Comparison of ENCODE assay signal across 16 cellular contexts in the genomic region with DNA sequence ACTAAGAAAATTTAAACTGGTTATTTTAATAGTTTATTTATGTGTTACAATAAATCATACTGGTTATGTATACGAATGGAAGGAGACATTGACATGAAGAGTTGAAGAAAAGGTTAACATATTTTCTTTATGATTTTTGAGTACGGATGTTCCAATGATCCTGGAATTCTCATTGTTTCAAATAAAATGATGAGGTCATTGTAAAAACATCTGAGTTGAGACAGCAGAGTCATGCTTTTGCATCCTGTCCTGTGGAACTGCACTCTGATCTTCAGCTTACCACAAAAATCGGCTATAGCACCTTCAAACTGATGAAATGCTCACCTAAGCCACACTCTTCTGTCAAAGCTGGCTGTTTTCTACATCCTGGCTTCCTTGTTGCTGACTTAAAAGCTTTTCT.
DNase-seq lines count a peak whose midpoint lies in the region; ATAC-seq, FAIRE-seq and TF ChIP-seq lines count a peak whose summit lies in the region.
"Had no signal": no experiment of that assay in that cellular context is flagged by ENCODE, and none has a peak within 500 bp of the region (broad histone marks: within the 10 kb centered on the region; RNA-seq: fewer than 3 reads in every experiment).

No MANE protein-coding gene starts in this region.

- peak; percentile 60 for FAIRE-seq in H54 (lab: Jason Lieb, UNC)

- H3K27me3 Mint-ChIP-seq in T-helper 17 cell: peaks cover 22% of the 10 kb centered on the region

- peak overlapping the region; percentile 39 to 90; a peak in 3 of 4 replicates for H3K27ac ChIP-seq in SK-N-SH (ENCODE audit: low read depth in 2 of 2, low read length in 1 of 2)
- H3K27ac ChIP-seq: cardiac muscle cell, lower lobe of right lung, pancreas had no signal

- no peak for ATAC-seq in T-helper 17 cell
- ATAC-seq: activated T-cell treated with anti-CD3 and anti-CD28 coated beads, Interleukin-2, amount 50 U/mL, for 4 hours; lower lobe of right lung; pancreas had no signal

- no peaks in the 10 kb centered on the region for H3K9me3 ChIP-seq in SK-N-SH
- no peaks in the 10 kb centered on the region for H3K9me3 ChIP-seq in T-helper 17 cell (ENCODE audit: control insufficient read depth, low read length, poor library complexity, severe bottlenecking)
- H3K9me3 ChIP-seq: lower lobe of right lung, pancreas had no signal

- no peak overlapping the region for H3K4me3 ChIP-seq in SK-N-SH (ENCODE audit: low read depth in 2 of 2, low read length in 1 of 2)
- H3K4me3 ChIP-seq: cardiac muscle cell, lower lobe of right lung, pancreas had no signal

- 7% methylated on average over 3 of the region's 3 CpGs for WGBS in SK-N-SH (ENCODE audit: low lambda C conversion rate)

- H3K9ac ChIP-seq in SK-N-SH: peak overlapping the region; percentile 60

- 0 out of 2 replicates have a peak overlapping the region, but pooled peaks have one; percentile 58 for H2AFZ ChIP-seq in SK-N-SH (ENCODE audit: low read depth)

- no peak overlapping the region for H3K4me3 Mint-ChIP-seq in T-helper 17 cell
- H3K4me3 Mint-ChIP-seq: activated B cell treated with CpG ODN at 0.5 μM for 24 hours; activated T-cell treated with anti-CD3 and anti-CD28 coated beads, Interleukin-2, amount 50 U/mL, for 4 hours; H9 had no signal

- no peak for TF ChIP-seq RAD21 in SK-N-SH (IDR thresholded peaks at IDR 0.05; ENCODE audit: low read length)

- no peak for TF ChIP-seq POLR2A in H54 (IDR thresholded peaks at IDR 0.05; ENCODE audit: low read depth, low read length)

- H3K9me2 ChIP-seq in SK-N-SH: no peaks in the 10 kb centered on the region

- H3K36me3 ChIP-seq in SK-N-SH (replicated peaks in 1 of 2; ENCODE audit: control insufficient read depth in 1 of 2, insufficient read depth in 2 of 2, low read length in 1 of 2): no peaks in the 10 kb centered on the region
- H3K36me3 ChIP-seq: cardiac muscle cell, lower lobe of right lung, pancreas had no signal

- H3K27me3 ChIP-seq in SK-N-SH (ENCODE audit: insufficient read depth): no peaks in the 10 kb centered on the region
- H3K27me3 ChIP-seq: cardiac muscle cell, pancreas had no signal

- TF ChIP-seq EP300 in SK-N-SH (IDR thresholded peaks at IDR 0.05; ENCODE audit: borderline replicate concordance in 1 of 2, low read depth in 1 of 2, low read length in 1 of 2): peak; percentile 18 to 80; a peak in 2 of 4 replicates

- peak overlapping the region; percentile 66 for H3K4me2 ChIP-seq in SK-N-SH

- CTCF ChIA-PET in SK-N-SH (lab: Yijun Ruan, JAX): interaction anchor here (1.1 to 1.8 kb wide), 3 partner anchors 10 to 430 kb away, joined by 3 to 4 read pairs (median 3); no protein-coding TSS in a partner anchor

- DNase-seq in H54 (ENCODE audit: insufficient read length, low spot score) (peak; percentile 46), SK-N-SH (no peak), fibroblast of peridontal ligament (ENCODE audit: extremely low read depth) (peak; percentile 81), renal cortical epithelial cell (ENCODE audit: low read depth) (peak; percentile 83), T-helper 17 cell (no peak), SHP77 (lab: John Stamatoyannopoulos, UW) (no peak), NAMALWA (ENCODE audit: low spot score) (no peak), NCI-H1105 (lab: John Stamatoyannopoulos, UW) (no peak)
- DNase-seq: activated B cell treated with CpG ODN at 0.5 μM for 24 hours; activated T-cell treated with anti-CD3 and anti-CD28 coated beads, Interleukin-2, amount 50 U/mL, for 4 hours; H9; lower lobe of right lung; NCI-H446; pancreas; substantia nigra had no signal

- peaks cover 0 to 31% of the 10 kb centered on the region in 2 experiments; a peak in 2 of 4 replicates for H3K4me1 ChIP-seq in SK-N-SH (ENCODE audit: control insufficient read depth in 1 of 2, insufficient read depth in 2 of 2, low read depth in 1 of 2, low read length in 1 of 2)

- peaks cover 12% of the 10 kb centered on the region for H3F3A ChIP-seq in SK-N-SH (replicated peaks; ENCODE audit: insufficient read depth)

- no peaks in the 10 kb centered on the region for H4K20me1 ChIP-seq in SK-N-SH (ENCODE audit: insufficient read depth)

- no peak for TF ChIP-seq CTCF in SK-N-SH (IDR thresholded peaks at IDR 0.05)

- H3K27ac Mint-ChIP-seq in T-helper 17 cell: no peak overlapping the region
- H3K27ac Mint-ChIP-seq: activated B cell treated with CpG ODN at 0.5 μM for 24 hours, H9 had no signal

- no peaks in the 10 kb centered on the region for H3K4me1 Mint-ChIP-seq in T-helper 17 cell
- H3K4me1 Mint-ChIP-seq: activated B cell treated with CpG ODN at 0.5 μM for 24 hours, H9 had no signal

- POLR2A ChIA-PET in SK-N-SH (lab: Yijun Ruan, JAX): no interaction called here

- H3K79me2 ChIP-seq in SK-N-SH (ENCODE audit: insufficient read depth): no peaks in the 10 kb centered on the region

- no peaks in the 10 kb centered on the region for H3K36me3 Mint-ChIP-seq in T-helper 17 cell (ENCODE audit: low read depth)

TF ChIP-seq in SK-N-SH, 30 proteins besides CTCF, POLR2A, EP300 and RAD21 (continues in another document):
- peak; percentile 77 for TF ChIP-seq TCF12 (IDR thresholded peaks at IDR 0.05)
- 0 out of 2 replicates have a peak, but pooled peaks have one; percentile 52 for TF ChIP-seq FOXM1 (IDR thresholded peaks at IDR 0.05; ENCODE audit: low read depth)
- TF ChIP-seq FOSL2 (IDR thresholded peaks at IDR 0.05; ENCODE audit: borderline replicate concordance, low read depth): peak; percentile 79
- TF ChIP-seq FOXJ3 (CRISPR knock-in tag; IDR thresholded peaks at IDR 0.05): no peak
- peak; percentile 44; the same call in 1 of the 2 replicates for TF ChIP-seq POLR2AphosphoS5 (IDR thresholded peaks at IDR 0.05; ENCODE audit: low read depth, low read length)
- TF ChIP-seq NFIC (IDR thresholded peaks at IDR 0.05; ENCODE audit: borderline replicate concordance): peak; percentile 63
- TF ChIP-seq, protein P1, sequence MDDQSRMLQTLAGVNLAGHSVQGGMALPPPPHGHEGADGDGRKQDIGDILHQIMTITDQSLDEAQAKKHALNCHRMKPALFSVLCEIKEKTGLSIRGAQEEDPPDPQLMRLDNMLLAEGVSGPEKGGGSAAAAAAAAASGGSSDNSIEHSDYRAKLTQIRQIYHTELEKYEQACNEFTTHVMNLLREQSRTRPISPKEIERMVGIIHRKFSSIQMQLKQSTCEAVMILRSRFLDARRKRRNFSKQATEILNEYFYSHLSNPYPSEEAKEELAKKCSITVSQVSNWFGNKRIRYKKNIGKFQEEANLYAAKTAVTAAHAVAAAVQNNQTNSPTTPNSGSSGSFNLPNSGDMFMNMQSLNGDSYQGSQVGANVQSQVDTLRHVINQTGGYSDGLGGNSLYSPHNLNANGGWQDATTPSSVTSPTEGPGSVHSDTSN (IDR thresholded peaks at IDR 0.05): peak; percentile 81
- TF ChIP-seq GABPA (IDR thresholded peaks at IDR 0.05; ENCODE audit: low read depth): no peak
- TF ChIP-seq MEF2A (IDR thresholded peaks at IDR 0.05; ENCODE audit: borderline replicate concordance, low read depth): peak; percentile 49; the same call in 1 of the 2 replicates
- peak; percentile 91 for TF ChIP-seq JUND (IDR thresholded peaks at IDR 0.05)
- TF ChIP-seq, protein P2, sequence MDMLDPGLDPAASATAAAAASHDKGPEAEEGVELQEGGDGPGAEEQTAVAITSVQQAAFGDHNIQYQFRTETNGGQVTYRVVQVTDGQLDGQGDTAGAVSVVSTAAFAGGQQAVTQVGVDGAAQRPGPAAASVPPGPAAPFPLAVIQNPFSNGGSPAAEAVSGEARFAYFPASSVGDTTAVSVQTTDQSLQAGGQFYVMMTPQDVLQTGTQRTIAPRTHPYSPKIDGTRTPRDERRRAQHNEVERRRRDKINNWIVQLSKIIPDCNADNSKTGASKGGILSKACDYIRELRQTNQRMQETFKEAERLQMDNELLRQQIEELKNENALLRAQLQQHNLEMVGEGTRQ (IDR thresholded peaks at IDR 0.05; ENCODE audit: borderline replicate concordance, low read depth, low read length): no peak
- TF ChIP-seq, protein P3, sequence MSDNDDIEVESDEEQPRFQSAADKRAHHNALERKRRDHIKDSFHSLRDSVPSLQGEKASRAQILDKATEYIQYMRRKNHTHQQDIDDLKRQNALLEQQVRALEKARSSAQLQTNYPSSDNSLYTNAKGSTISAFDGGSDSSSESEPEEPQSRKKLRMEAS (IDR thresholded peaks at IDR 0.05; ENCODE audit: low read depth): peak; percentile 71
- TF ChIP-seq RXRA (IDR thresholded peaks at IDR 0.05; ENCODE audit: borderline replicate concordance, low read depth): peak; percentile 92
- TF ChIP-seq, protein P4, sequence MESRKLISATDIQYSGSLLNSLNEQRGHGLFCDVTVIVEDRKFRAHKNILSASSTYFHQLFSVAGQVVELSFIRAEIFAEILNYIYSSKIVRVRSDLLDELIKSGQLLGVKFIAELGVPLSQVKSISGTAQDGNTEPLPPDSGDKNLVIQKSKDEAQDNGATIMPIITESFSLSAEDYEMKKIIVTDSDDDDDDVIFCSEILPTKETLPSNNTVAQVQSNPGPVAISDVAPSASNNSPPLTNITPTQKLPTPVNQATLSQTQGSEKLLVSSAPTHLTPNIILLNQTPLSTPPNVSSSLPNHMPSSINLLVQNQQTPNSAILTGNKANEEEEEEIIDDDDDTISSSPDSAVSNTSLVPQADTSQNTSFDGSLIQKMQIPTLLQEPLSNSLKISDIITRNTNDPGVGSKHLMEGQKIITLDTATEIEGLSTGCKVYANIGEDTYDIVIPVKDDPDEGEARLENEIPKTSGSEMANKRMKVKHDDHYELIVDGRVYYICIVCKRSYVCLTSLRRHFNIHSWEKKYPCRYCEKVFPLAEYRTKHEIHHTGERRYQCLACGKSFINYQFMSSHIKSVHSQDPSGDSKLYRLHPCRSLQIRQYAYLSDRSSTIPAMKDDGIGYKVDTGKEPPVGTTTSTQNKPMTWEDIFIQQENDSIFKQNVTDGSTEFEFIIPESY (IDR thresholded peaks at IDR 0.05; ENCODE audit: borderline replicate concordance, low read depth): no peak

Comparison
In these comparisons a context has a peak if more than half of its experiments do, and no peak if none do; other contexts are left out.
1. DNase-seq: peak in H54 (single experiment), fibroblast of peridontal ligament (single experiment) and renal cortical epithelial cell (single experiment); none in SK-N-SH (single experiment), T-helper 17 cell (0 of 3), SHP77 (0 of 2), NAMALWA (single experiment) and NCI-H1105 (single experiment).